2 cellular contexts compared by ENCODE assay signal in genomic region chr19:11278670-11279069, GRCh38.
TF ChIP-seq lines count a peak whose summit lies in the region.

No MANE protein-coding gene starts in this region.

TF ChIP-seq in liver, 16 proteins besides CTCF, POLR2A, EP300 and RAD21:
- TF ChIP-seq, protein P1, sequence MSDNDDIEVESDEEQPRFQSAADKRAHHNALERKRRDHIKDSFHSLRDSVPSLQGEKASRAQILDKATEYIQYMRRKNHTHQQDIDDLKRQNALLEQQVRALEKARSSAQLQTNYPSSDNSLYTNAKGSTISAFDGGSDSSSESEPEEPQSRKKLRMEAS (IDR thresholded peaks at IDR 0.05) = no peak
- TF ChIP-seq NR2F2 (IDR thresholded peaks at IDR 0.05) (peak; percentile 54), YY1 (IDR thresholded peaks at IDR 0.05) (no peak), JUND (IDR thresholded peaks at IDR 0.05) (no peak), GABPA (IDR thresholded peaks at IDR 0.05 in 1 of 2, conservative IDR thresholded peaks at IDR 0.05 in 1 of 2) (no peak)
TF ChIP-seq in liver: peak in this region for 1.

TF ChIP-seq in HepG2, 621 proteins besides CTCF, POLR2A, EP300 and RAD21:
- TF ChIP-seq, protein P2, sequence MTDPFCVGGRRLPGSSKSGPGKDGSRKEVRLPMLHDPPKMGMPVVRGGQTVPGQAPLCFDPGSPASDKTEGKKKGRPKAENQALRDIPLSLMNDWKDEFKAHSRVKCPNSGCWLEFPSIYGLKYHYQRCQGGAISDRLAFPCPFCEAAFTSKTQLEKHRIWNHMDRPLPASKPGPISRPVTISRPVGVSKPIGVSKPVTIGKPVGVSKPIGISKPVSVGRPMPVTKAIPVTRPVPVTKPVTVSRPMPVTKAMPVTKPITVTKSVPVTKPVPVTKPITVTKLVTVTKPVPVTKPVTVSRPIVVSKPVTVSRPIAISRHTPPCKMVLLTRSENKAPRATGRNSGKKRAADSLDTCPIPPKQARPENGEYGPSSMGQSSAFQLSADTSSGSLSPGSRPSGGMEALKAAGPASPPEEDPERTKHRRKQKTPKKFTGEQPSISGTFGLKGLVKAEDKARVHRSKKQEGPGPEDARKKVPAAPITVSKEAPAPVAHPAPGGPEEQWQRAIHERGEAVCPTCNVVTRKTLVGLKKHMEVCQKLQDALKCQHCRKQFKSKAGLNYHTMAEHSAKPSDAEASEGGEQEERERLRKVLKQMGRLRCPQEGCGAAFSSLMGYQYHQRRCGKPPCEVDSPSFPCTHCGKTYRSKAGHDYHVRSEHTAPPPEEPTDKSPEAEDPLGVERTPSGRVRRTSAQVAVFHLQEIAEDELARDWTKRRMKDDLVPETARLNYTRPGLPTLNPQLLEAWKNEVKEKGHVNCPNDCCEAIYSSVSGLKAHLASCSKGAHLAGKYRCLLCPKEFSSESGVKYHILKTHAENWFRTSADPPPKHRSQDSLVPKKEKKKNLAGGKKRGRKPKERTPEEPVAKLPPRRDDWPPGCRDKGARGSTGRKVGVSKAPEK (CRISPR knock-in tag; IDR thresholded peaks at IDR 0.05; ENCODE audit: borderline replicate concordance) = no peak
- TF ChIP-seq, protein P3, sequence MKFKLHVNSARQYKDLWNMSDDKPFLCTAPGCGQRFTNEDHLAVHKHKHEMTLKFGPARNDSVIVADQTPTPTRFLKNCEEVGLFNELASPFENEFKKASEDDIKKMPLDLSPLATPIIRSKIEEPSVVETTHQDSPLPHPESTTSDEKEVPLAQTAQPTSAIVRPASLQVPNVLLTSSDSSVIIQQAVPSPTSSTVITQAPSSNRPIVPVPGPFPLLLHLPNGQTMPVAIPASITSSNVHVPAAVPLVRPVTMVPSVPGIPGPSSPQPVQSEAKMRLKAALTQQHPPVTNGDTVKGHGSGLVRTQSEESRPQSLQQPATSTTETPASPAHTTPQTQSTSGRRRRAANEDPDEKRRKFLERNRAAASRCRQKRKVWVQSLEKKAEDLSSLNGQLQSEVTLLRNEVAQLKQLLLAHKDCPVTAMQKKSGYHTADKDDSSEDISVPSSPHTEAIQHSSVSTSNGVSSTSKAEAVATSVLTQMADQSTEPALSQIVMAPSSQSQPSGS (CRISPR knock-in tag; IDR thresholded peaks at IDR 0.05) = no peak
- TF ChIP-seq GPN1 (CRISPR knock-in tag; IDR thresholded peaks at IDR 0.05; ENCODE audit: borderline replicate concordance) = no peak
- TF ChIP-seq ZNF737 (CRISPR knock-in tag; IDR thresholded peaks at IDR 0.05; ENCODE audit: borderline replicate concordance) = no peak
- TF ChIP-seq ZNF138 (CRISPR knock-in tag; IDR thresholded peaks at IDR 0.05; ENCODE audit: low read depth) = no peak
- TF ChIP-seq ZNF333 (CRISPR knock-in tag; IDR thresholded peaks at IDR 0.05; ENCODE audit: borderline replicate concordance) = no peak
- TF ChIP-seq U2AF2 (IDR thresholded peaks at IDR 0.05; ENCODE audit: low read depth, low read length) = no peak
- no peak for TF ChIP-seq ZNF777 (CRISPR knock-in tag; IDR thresholded peaks at IDR 0.05)
- TF ChIP-seq, protein P4, sequence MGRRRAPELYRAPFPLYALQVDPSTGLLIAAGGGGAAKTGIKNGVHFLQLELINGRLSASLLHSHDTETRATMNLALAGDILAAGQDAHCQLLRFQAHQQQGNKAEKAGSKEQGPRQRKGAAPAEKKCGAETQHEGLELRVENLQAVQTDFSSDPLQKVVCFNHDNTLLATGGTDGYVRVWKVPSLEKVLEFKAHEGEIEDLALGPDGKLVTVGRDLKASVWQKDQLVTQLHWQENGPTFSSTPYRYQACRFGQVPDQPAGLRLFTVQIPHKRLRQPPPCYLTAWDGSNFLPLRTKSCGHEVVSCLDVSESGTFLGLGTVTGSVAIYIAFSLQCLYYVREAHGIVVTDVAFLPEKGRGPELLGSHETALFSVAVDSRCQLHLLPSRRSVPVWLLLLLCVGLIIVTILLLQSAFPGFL (CRISPR knock-in tag; IDR thresholded peaks at IDR 0.05) = no peak
- TF ChIP-seq POGK (CRISPR knock-in tag; conservative IDR thresholded peaks at IDR 0.05) = no peak
- TF ChIP-seq, protein P5, sequence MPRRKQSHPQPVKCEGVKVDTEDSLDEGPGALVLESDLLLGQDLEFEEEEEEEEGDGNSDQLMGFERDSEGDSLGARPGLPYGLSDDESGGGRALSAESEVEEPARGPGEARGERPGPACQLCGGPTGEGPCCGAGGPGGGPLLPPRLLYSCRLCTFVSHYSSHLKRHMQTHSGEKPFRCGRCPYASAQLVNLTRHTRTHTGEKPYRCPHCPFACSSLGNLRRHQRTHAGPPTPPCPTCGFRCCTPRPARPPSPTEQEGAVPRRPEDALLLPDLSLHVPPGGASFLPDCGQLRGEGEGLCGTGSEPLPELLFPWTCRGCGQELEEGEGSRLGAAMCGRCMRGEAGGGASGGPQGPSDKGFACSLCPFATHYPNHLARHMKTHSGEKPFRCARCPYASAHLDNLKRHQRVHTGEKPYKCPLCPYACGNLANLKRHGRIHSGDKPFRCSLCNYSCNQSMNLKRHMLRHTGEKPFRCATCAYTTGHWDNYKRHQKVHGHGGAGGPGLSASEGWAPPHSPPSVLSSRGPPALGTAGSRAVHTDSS (CRISPR knock-in tag; conservative IDR thresholded peaks at IDR 0.05) = no peak
- TF ChIP-seq RXRA (CRISPR knock-in tag; IDR thresholded peaks at IDR 0.05) = no peak
- no peak for TF ChIP-seq MZF1 (CRISPR knock-in tag; IDR thresholded peaks at IDR 0.05; ENCODE audit: borderline replicate concordance)
- no peak for TF ChIP-seq EZH2 (conservative IDR thresholded peaks at IDR 0.05; ENCODE audit: low read depth, low read length)
- TF ChIP-seq, protein P6, sequence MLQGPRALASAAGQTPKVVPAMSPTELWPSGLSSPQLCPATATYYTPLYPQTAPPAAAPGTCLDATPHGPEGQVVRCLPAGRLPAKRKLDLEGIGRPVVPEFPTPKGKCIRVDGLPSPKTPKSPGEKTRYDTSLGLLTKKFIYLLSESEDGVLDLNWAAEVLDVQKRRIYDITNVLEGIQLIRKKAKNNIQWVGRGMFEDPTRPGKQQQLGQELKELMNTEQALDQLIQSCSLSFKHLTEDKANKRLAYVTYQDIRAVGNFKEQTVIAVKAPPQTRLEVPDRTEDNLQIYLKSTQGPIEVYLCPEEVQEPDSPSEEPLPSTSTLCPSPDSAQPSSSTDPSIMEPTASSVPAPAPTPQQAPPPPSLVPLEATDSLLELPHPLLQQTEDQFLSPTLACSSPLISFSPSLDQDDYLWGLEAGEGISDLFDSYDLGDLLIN (CRISPR knock-in tag; IDR thresholded peaks at IDR 0.05; ENCODE audit: borderline replicate concordance) = no peak
- no peak for TF ChIP-seq MXI1 (IDR thresholded peaks at IDR 0.05; ENCODE audit: borderline replicate concordance, low read depth, low read length)
- TF ChIP-seq, protein P7, sequence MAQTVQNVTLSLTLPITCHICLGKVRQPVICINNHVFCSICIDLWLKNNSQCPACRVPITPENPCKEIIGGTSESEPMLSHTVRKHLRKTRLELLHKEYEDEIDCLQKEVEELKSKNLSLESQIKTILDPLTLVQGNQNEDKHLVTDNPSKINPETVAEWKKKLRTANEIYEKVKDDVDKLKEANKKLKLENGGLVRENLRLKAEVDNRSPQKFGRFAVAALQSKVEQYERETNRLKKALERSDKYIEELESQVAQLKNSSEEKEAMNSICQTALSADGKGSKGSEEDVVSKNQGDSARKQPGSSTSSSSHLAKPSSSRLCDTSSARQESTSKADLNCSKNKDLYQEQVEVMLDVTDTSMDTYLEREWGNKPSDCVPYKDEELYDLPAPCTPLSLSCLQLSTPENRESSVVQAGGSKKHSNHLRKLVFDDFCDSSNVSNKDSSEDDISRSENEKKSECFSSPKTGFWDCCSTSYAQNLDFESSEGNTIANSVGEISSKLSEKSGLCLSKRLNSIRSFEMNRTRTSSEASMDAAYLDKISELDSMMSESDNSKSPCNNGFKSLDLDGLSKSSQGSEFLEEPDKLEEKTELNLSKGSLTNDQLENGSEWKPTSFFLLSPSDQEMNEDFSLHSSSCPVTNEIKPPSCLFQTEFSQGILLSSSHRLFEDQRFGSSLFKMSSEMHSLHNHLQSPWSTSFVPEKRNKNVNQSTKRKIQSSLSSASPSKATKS (CRISPR knock-in tag; IDR thresholded peaks at IDR 0.05) = no peak
- TF ChIP-seq ZNF101 (CRISPR knock-in tag; IDR thresholded peaks at IDR 0.05; ENCODE audit: borderline replicate concordance, low read depth) = no peak
- TF ChIP-seq KDM1A (CRISPR knock-in tag; IDR thresholded peaks at IDR 0.05) = no peak
- no peak for TF ChIP-seq NR3C1 (CRISPR knock-in tag; IDR thresholded peaks at IDR 0.05)
